19 cellular contexts compared by ENCODE assay signal in genomic region chr11:110425751-110426545, GRCh38. TPM values are rescaled to one million over a fixed set of nuclear protein-coding genes. Genes with fewer than 3 reads are reported as not detected.
DNase-seq lines count a peak whose midpoint lies in the region; ATAC-seq, FAIRE-seq and TF ChIP-seq lines count a peak whose summit lies in the region.
"Had no signal": no experiment of that assay in that cellular context is flagged by ENCODE, and none has a peak within 500 bp of the region (broad histone marks: within the 10 kb centered on the region; RNA-seq: fewer than 3 reads in every experiment).

No MANE protein-coding gene starts in this region.

- no peak overlapping the region for H3K4me3 ChIP-seq in HepG2 (replicated peaks in 1 of 3; ENCODE audit: insufficient read depth in 1 of 3, low read depth in 2 of 3, low read length in 3 of 3)
- no peak overlapping the region for H3K4me3 ChIP-seq in right lobe of liver
- H3K4me3 ChIP-seq: breast epithelium, HAP-1, mucosa of descending colon, PC-9, upper lobe of left lung had no signal

- H4K20me1 ChIP-seq in HepG2 (ENCODE audit: insufficient read depth, low read length) = no peaks in the 10 kb centered on the region

- H3K4me1 ChIP-seq in HepG2 (ENCODE audit: insufficient read depth, low read length) = no peaks in the 10 kb centered on the region
- peaks cover 0 to 10% (median 3%) of the 10 kb centered on the region in 4 donors for H3K4me1 ChIP-seq in right lobe of liver
- H3K4me1 ChIP-seq: breast epithelium, HAP-1 had no signal

- intact Hi-C loops in HepG2 (cut with micrococcal nuclease; ENCODE audit: unreplicated experiment) = no loop called here
- intact Hi-C loops in right lobe of liver (cut with DNase I) = no loop called here

- no TSS peak for BruUV-seq in HepG2 (replicated peaks; lab: Mats Ljungman, UMichigan)

- H3K27me3 ChIP-seq in HepG2 (ENCODE audit: control insufficient read depth in 1 of 2, insufficient read depth in 2 of 2, low read length in 2 of 2) = peaks cover 0 to 6% of the 10 kb centered on the region in 2 experiments; a peak in 2 of 5 replicates
- no peaks in the 10 kb centered on the region for H3K27me3 ChIP-seq in right lobe of liver
- H3K27me3 ChIP-seq: breast epithelium, upper lobe of left lung had no signal

- TF ChIP-seq CTCF in HepG2 (CRISPR knock-in tag; IDR thresholded peaks at IDR 0.05) = no peak
- no peak for TF ChIP-seq CTCF in right lobe of liver (IDR thresholded peaks at IDR 0.05)

- ATAC-seq in HepG2 = no peak
- ATAC-seq in right lobe of liver = no peak
- no peak for ATAC-seq in HG03025 (IDR thresholded peaks at IDR 0.05; ENCODE audit: low FRiP score, unreplicated experiment)
- ATAC-seq: mucosa of descending colon, T-helper 17 cell had no signal

- H3K36me3 ChIP-seq in HepG2 (replicated peaks in 1 of 2; ENCODE audit: control insufficient read depth in 1 of 2, insufficient read depth in 2 of 2, low read length in 2 of 2) (no peaks in the 10 kb centered on the region), right lobe of liver (no peaks in the 10 kb centered on the region)
- H3K36me3 ChIP-seq: breast epithelium, HAP-1, upper lobe of left lung had no signal

- no peak for DNase-seq in HepG2 (ENCODE audit: low spot score)
- no peak for DNase-seq in right lobe of liver
- peak; percentile 19 for DNase-seq in NCI-H446 treated with DMSO at 0.1 percent for 48 hours (lab: John Stamatoyannopoulos, UW)
- peak; percentile 62 for DNase-seq in epidermal melanocyte (ENCODE audit: insufficient read length, low spot score)
- DNase-seq in activated naive CD4-positive, alpha-beta T cell treated with anti-CD3 and anti-CD28 coated beads, Interleukin-2, amount 50 U/mL, for 16 hours = no peak
- DNase-seq in NCI-H2107 (lab: John Stamatoyannopoulos, UW) = no peak
- no peak for DNase-seq in RPMI8226
- DNase-seq: activated CD4-positive, alpha-beta memory T cell treated with anti-CD3 and anti-CD28 coated beads for 36 hours; DMS79 treated with DMSO at 0.1 percent for 48 hours; immature natural killer cell; KBM-7; mucosa of descending colon; PC-9; stimulated activated CD4-positive, alpha-beta T cell treated with anti-CD3 and anti-CD28 coated beads, Interleukin-1b, Interleukin-23, amount 100 ng/mL, for 48 hours; T-helper 17 cell; upper lobe of left lung had no signal

- H3K27ac ChIP-seq in HepG2 (ENCODE audit: extremely low read length, insufficient read depth, low read length) (no peak overlapping the region), right lobe of liver (no peak overlapping the region)
- H3K27ac ChIP-seq: breast epithelium, PC-9, upper lobe of left lung had no signal

- no peak overlapping the region for H3K9ac ChIP-seq in HepG2 (ENCODE audit: insufficient read depth, low read depth, low read length)

- H3K9me3 ChIP-seq in HepG2 (ENCODE audit: low read length) (no peaks in the 10 kb centered on the region), right lobe of liver (no peaks in the 10 kb centered on the region)
- H3K9me3 ChIP-seq: breast epithelium, HAP-1, mucosa of descending colon had no signal

- TF ChIP-seq POLR2A in HepG2 (IDR thresholded peaks at IDR 0.05; ENCODE audit: insufficient read depth in 1 of 2, low read depth in 2 of 2, low read length in 2 of 2) (no peak), right lobe of liver (IDR thresholded peaks at IDR 0.05) (no peak)

- in situ Hi-C loops in HepG2 (cut with HindIII; ENCODE audit: extremely low pct_ligation_motif_present, low pct_unique_long_range_greater_than_20kb) = no loop called here

- no peak overlapping the region for H3K4me2 ChIP-seq in HepG2 (ENCODE audit: low read depth, low read length)
- H3K4me2 ChIP-seq: PC-9 had no signal

- H3K79me2 ChIP-seq in HepG2 (ENCODE audit: insufficient read depth, low read length) = peaks cover 4% of the 10 kb centered on the region

- CTCF ChIA-PET in HepG2 (lab: Yijun Ruan, JAX; ENCODE audit: low intra/inter-chr PET ratio, low total read pairs) = no interaction called here

- no peak for TF ChIP-seq RAD21 in HepG2 (CRISPR knock-in tag; IDR thresholded peaks at IDR 0.05)

- POLR2A ChIA-PET in HepG2 (lab: Yijun Ruan, JAX) = no interaction called here

- TF ChIP-seq EP300 in HepG2 (IDR thresholded peaks at IDR 0.05; ENCODE audit: low read depth in 2 of 2, low read length in 2 of 2) = no peak
- TF ChIP-seq EP300 in HepG2 (CRISPR knock-in tag; IDR thresholded peaks at IDR 0.05; ENCODE audit: borderline replicate concordance) = no peak

- no peak overlapping the region for H2AFZ ChIP-seq in HepG2 (ENCODE audit: low read length)
- H2AFZ ChIP-seq: PC-9 had no signal

- no peak for FAIRE-seq in HepG2 (lab: Jason Lieb, UNC)

- 29% methylated on average over 8 of the region's 9 CpGs for WGBS in HepG2 (ENCODE audit: low lambda C conversion rate)
- WGBS in right lobe of liver (ENCODE audit: insufficient coverage, low coverage, low lambda C conversion rate, missing lambda C conversion rate) = 86% methylated on average over 7 of the region's 9 CpGs

TF ChIP-seq in HepG2, 621 proteins besides CTCF, POLR2A, EP300 and RAD21:
- TF ChIP-seq ZNF136 (CRISPR knock-in tag; IDR thresholded peaks at IDR 0.05; ENCODE audit: low read depth) (no peak), ATF7 (IDR thresholded peaks at IDR 0.05) (peak; percentile 44; the same call in 1 of the 2 replicates), ATF7 (CRISPR knock-in tag; IDR thresholded peaks at IDR 0.05) (no peak)

RNA-seq across cellular contexts. Expression of gene FDX1, which starts 3.8 kb away (rescaled TPM):
- total RNA-seq in HepG2 (2016; rRNA removed; fragmentation: Illumina TruSeq; extraction: Trizol) (13.1 and 14.5 TPM in 2 replicates), right lobe of liver (10 to 100 TPM; 20.6 to 42.6 (median 25.1) TPM)
- 14.6 and 14.8 TPM in 2 replicates for total RNA-seq in HepG2 (2016; cell fraction: cytosol; rRNA removed; fragmentation: Illumina TruSeq; extraction: Trizol; ENCODE audit: low read depth)
- total RNA-seq in HepG2 (2016; cell fraction: insoluble cytoplasmic fraction; rRNA removed; fragmentation: Illumina TruSeq; extraction: Trizol) = 12.6 and 14.3 TPM in 2 replicates
- total RNA-seq in HepG2 (2016; cell fraction: membrane; rRNA removed; fragmentation: Illumina TruSeq; extraction: Trizol) = 16.4 and 17.5 TPM in 2 replicates
- 5.5 and 6.1 TPM in 2 replicates for total RNA-seq in HepG2 (2016; cell fraction: nucleus; rRNA removed; fragmentation: Illumina TruSeq; extraction: Trizol)
- polyA plus RNA-seq in HepG2 (2011; rRNA removed) = 3.4 and 4.5 TPM in 2 replicates
- 2.4 and 3.4 TPM in 2 replicates for polyA plus RNA-seq in HepG2 (2011; cell fraction: cytosol; rRNA removed)
- polyA plus RNA-seq in HepG2 (2011; cell fraction: nucleus; rRNA removed) = 0.63 and 1.1 TPM in 2 replicates
- 6.8 and 7.0 TPM in 2 replicates for polyA plus RNA-seq in HepG2 (2012)
- polyA plus RNA-seq in HepG2 (2016; cell fraction: cytosol; fragmentation: Illumina TruSeq; extraction: Trizol; ENCODE audit: low read depth) = 18.5 and 18.8 TPM in 2 replicates
- 15.6 and 17.9 TPM in 2 replicates for polyA plus RNA-seq in HepG2 (2016; cell fraction: insoluble cytoplasmic fraction; fragmentation: Illumina TruSeq; extraction: Trizol; ENCODE audit: low read depth)
- polyA plus RNA-seq in HepG2 (2016; cell fraction: membrane; fragmentation: Illumina TruSeq; extraction: Trizol; ENCODE audit: low read depth) = 15.9 and 16.3 TPM in 2 replicates
- 8.7 and 9.1 TPM in 2 replicates for polyA plus RNA-seq in HepG2 (2016; cell fraction: nucleus; fragmentation: Illumina TruSeq; extraction: Trizol; ENCODE audit: insufficient read depth, low read depth)
- polyA minus RNA-seq in HepG2 (2011; rRNA and poly(A)+ RNA removed; ENCODE audit: low replicate concordance) = 1.1 and 2.3 TPM in 2 replicates
- 1.8 and 2.5 TPM in 2 replicates for polyA minus RNA-seq in HepG2 (2011; cell fraction: cytosol; rRNA and poly(A)+ RNA removed)
- polyA minus RNA-seq in HepG2 (2011; cell fraction: nucleus; rRNA and poly(A)+ RNA removed) = 2.0 and 2.2 TPM in 2 replicates

Comparison
In these comparisons a context has a peak if more than half of its experiments do, and no peak if none do; other contexts are left out.
1. DNase-seq: peak in NCI-H446 treated with DMSO at 0.1 percent for 48 hours (single experiment) and epidermal melanocyte (single experiment); none in HepG2 (single experiment), right lobe of liver (0 of 3), activated naive CD4-positive, alpha-beta T cell treated with anti-CD3 and anti-CD28 coated beads, Interleukin-2, amount 50 U/mL, for 16 hours (single experiment), NCI-H2107 (single experiment) and RPMI8226 (single experiment).